Comparison of ENCODE assay signal across 8 cellular contexts in the genomic region with DNA sequence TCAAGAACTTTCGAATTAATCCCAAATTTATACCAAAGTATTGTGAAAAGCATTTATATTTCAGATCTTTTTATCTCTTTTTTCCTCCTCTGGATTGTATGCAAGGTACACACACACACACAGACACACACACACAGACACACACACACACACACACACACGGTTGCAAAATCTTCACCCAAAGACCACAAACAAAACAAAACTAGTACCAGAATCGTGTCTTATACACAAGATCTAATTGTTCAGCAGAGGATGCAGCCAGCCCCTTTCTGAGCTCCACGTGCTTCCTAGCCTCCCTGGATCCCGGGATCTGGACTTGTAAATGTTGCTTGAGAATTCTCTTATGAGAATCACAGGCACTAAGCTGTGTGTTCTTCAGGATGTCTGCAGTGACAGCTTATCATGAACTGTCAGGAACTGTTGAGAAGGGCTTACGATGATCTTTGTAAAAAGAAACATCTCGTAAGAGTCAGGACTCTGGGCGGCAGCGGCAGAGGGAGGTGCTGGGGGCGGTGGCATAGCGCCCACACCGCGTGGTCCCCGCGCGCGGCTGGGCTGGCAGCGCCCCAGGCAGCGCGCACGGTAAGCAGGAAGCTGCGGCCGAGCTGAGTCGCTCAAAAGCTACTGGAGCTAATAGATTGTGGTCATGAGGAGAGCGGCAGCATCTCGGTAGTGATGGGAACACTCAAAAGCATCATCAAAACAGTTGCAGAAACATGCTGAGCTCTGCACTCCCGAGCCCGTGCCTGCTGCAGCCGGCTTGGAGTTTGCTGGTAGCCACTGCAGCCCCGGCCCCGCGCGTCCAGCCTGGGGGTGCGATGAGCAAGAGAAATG.
DNase-seq lines count a peak whose midpoint lies in the region; ATAC-seq, FAIRE-seq and TF ChIP-seq lines count a peak whose summit lies in the region.

No MANE protein-coding gene starts in this region.

- no peak overlapping the region for H2BK5ac ChIP-seq in neuronal stem cell (ENCODE audit: low read length)

- ATAC-seq in activated T-cell treated with anti-CD3 and anti-CD28 coated beads, Interleukin-2, amount 50 U/mL, for 4 hours, result peak; percentile 97 to 98
- ATAC-seq in GM21717 (IDR thresholded peaks at IDR 0.05; ENCODE audit: unreplicated experiment), result no peak

- H2BK15ac ChIP-seq in neuronal stem cell (ENCODE audit: low read length), result peak overlapping the region; percentile 45

- H3K18ac ChIP-seq in neuronal stem cell (ENCODE audit: low read length), result peak overlapping the region; percentile 52

- no peak overlapping the region for H2BK12ac ChIP-seq in neuronal stem cell (ENCODE audit: low read length)

- peak overlapping the region; percentile 74 for H3K4me2 ChIP-seq in neuronal stem cell (ENCODE audit: insufficient read depth, low read length, poor library complexity, severe bottlenecking)

- peaks cover 0 to 29% (median 6%) of the 10 kb centered on the region in 3 experiments for H3K27me3 ChIP-seq in neuronal stem cell (ENCODE audit: control insufficient read depth in 3 of 3, insufficient read depth in 3 of 3, low read depth in 1 of 3, low read length in 3 of 3)
- H3K27me3 ChIP-seq in subcutaneous abdominal adipose tissue (ENCODE audit: control insufficient read depth in 5 of 5, insufficient read depth in 4 of 5, low read length in 5 of 5), result peaks cover 0 to 6% (median 4%) of the 10 kb centered on the region in 5 donors

- no CpG with 5 or more reads among the region's 34 CpGs for WGBS in neuronal stem cell (ENCODE audit: extremely low coverage in 2 of 2, insufficient read length in 2 of 2, insufficient replicate concordance in 1 of 2), 2 donors

- no peak overlapping the region for H4K8ac ChIP-seq in neuronal stem cell (ENCODE audit: low read depth, low read length)

- H3K4me1 ChIP-seq in neuronal stem cell (ENCODE audit: control insufficient read depth in 2 of 2, insufficient read depth in 1 of 2, low read depth in 1 of 2, low read length in 2 of 2), result peaks cover 2 to 3% of the 10 kb centered on the region in 2 donors
- H3K4me1 ChIP-seq in subcutaneous abdominal adipose tissue (ENCODE audit: control insufficient read depth in 5 of 5, insufficient read depth in 5 of 5, low read length in 5 of 5), result peaks cover 0 to 10% (median 8%) of the 10 kb centered on the region in 5 donors

- TF ChIP-seq CTCF in HFF-Myc (IDR thresholded peaks at IDR 0.05; ENCODE audit: low read depth, low read length, missing control alignments) (no peak), fibroblast of pulmonary artery (IDR thresholded peaks at IDR 0.05; ENCODE audit: low read length, missing control alignments) (no peak)

- peak; percentile 95 for FAIRE-seq in GM12892 (lab: Jason Lieb, UNC)

- H2AK5ac ChIP-seq in neuronal stem cell (ENCODE audit: low read depth, low read length), result no peak overlapping the region

- H4K91ac ChIP-seq in neuronal stem cell (ENCODE audit: low read depth, low read length, poor library complexity), result no peak overlapping the region

- no peaks in the 10 kb centered on the region for H3K27me3 Mint-ChIP-seq in activated T-cell treated with anti-CD3 and anti-CD28 coated beads, Interleukin-2, amount 50 U/mL, for 4 hours (ENCODE audit: low read depth)

- no peaks in the 10 kb centered on the region for H3K9me3 Mint-ChIP-seq in activated T-cell treated with anti-CD3 and anti-CD28 coated beads, Interleukin-2, amount 50 U/mL, for 4 hours

- H3K9me3 ChIP-seq in neuronal stem cell (replicated peaks in 1 of 2; ENCODE audit: control insufficient read depth in 2 of 2, insufficient read depth in 1 of 2, low read depth in 1 of 2, low read length in 2 of 2) (no peaks in the 10 kb centered on the region), subcutaneous abdominal adipose tissue (ENCODE audit: control insufficient read depth in 5 of 5, low read length in 5 of 5) (no peaks in the 10 kb centered on the region)

- TF ChIP-seq POLR2A in GM12892 (IDR thresholded peaks at IDR 0.05; ENCODE audit: low read depth, low read length), result no peak

- H3K23ac ChIP-seq in neuronal stem cell (ENCODE audit: low read depth, low read length, poor library complexity), result no peak overlapping the region

- peak; percentile 37 for DNase-seq in GM12892 (ENCODE audit: insufficient read length)
- peak; percentile 2 for DNase-seq in HFF-Myc (ENCODE audit: extremely low read depth, low read depth)
- peak; percentile 77 for DNase-seq in NK-92 treated with Interleukin-12 subunit alpha and Interleukin-12 subunit beta, amount 100 ng/mL, for 24 hours (lab: John Stamatoyannopoulos, UW)
- peak; percentile 76 for DNase-seq in activated T-cell treated with anti-CD3 and anti-CD28 coated beads, Interleukin-2, amount 50 U/mL, for 4 hours
- DNase-seq in fibroblast of pulmonary artery (ENCODE audit: low read depth), result peak; percentile 71
- peak; percentile 18 for DNase-seq in neuronal stem cell (ENCODE audit: low spot score)

- H2AFZ ChIP-seq in neuronal stem cell (ENCODE audit: low read length), result peak overlapping the region; percentile 64

- H3K36me3 Mint-ChIP-seq in activated T-cell treated with anti-CD3 and anti-CD28 coated beads, Interleukin-2, amount 50 U/mL, for 4 hours (ENCODE audit: insufficient read depth), result no peaks in the 10 kb centered on the region

- H3K4ac ChIP-seq in neuronal stem cell (ENCODE audit: low read length), result no peak overlapping the region

- no peaks in the 10 kb centered on the region for H3K79me1 ChIP-seq in neuronal stem cell (ENCODE audit: low read depth, low read length)

- H3K36me3 ChIP-seq in neuronal stem cell (replicated peaks in 1 of 2; ENCODE audit: control insufficient read depth in 2 of 2, insufficient read depth in 2 of 2, low read length in 2 of 2), result no peaks in the 10 kb centered on the region
- no peaks in the 10 kb centered on the region for H3K36me3 ChIP-seq in subcutaneous abdominal adipose tissue (ENCODE audit: control insufficient read depth in 5 of 5, insufficient read depth in 5 of 5, low read length in 5 of 5)

- no peak overlapping the region for H3K14ac ChIP-seq in neuronal stem cell (ENCODE audit: low read length)

- H3K9ac ChIP-seq in neuronal stem cell (ENCODE audit: low read depth, low read length, poor library complexity), result no peak overlapping the region
- H3K9ac ChIP-seq in subcutaneous abdominal adipose tissue (ENCODE audit: low read length in 5 of 5), result no peak overlapping the region

- H3K4me3 ChIP-seq in HFF-Myc (replicated peaks; ENCODE audit: low read depth, low read length) (no peak overlapping the region), fibroblast of pulmonary artery (replicated peaks; ENCODE audit: low read depth, low read length) (peak overlapping the region; percentile 37), neuronal stem cell (ENCODE audit: low read length in 2 of 2) (peak overlapping the region in 1 of 2 donors; percentile 45), subcutaneous abdominal adipose tissue (ENCODE audit: low read depth in 1 of 5, low read length in 5 of 5) (peak overlapping the region in 4 of 5 donors; percentile 54 to 59 (median 58))

- no peak overlapping the region for H3K27ac ChIP-seq in neuronal stem cell (replicated peaks; ENCODE audit: low read length)
- no peak overlapping the region for H3K27ac ChIP-seq in subcutaneous abdominal adipose tissue (ENCODE audit: low read depth, low read length)

- peak overlapping the region; percentile 77 for H3K4me3 Mint-ChIP-seq in activated T-cell treated with anti-CD3 and anti-CD28 coated beads, Interleukin-2, amount 50 U/mL, for 4 hours

- H3K4me1 Mint-ChIP-seq in activated T-cell treated with anti-CD3 and anti-CD28 coated beads, Interleukin-2, amount 50 U/mL, for 4 hours (ENCODE audit: low read depth), result peaks cover 34% of the 10 kb centered on the region

- H2BK120ac ChIP-seq in neuronal stem cell (ENCODE audit: low read depth, low read length), result no peak overlapping the region

Comparison
In these comparisons a context has a peak if more than half of its experiments do, and no peak if none do; other contexts are left out.
1. DNase-seq: peak in every context shown above with its lines; median percentile 77 in NK-92 treated with Interleukin-12 subunit alpha and Interleukin-12 subunit beta, amount 100 ng/mL, for 24 hours; 76 in activated T-cell treated with anti-CD3 and anti-CD28 coated beads, Interleukin-2, amount 50 U/mL, for 4 hours; 71 in fibroblast of pulmonary artery; 37 in GM12892; 18 in neuronal stem cell; 2 in HFF-Myc.